11 cellular contexts compared by ENCODE assay signal in genomic region chr15:74403590-74403919, GRCh38. TPM values are rescaled to one million over a fixed set of nuclear protein-coding genes. Genes with fewer than 3 reads are reported as not detected.
DNase-seq lines count a peak whose midpoint lies in the region; ATAC-seq, FAIRE-seq and TF ChIP-seq lines count a peak whose summit lies in the region.
"Had no signal": no experiment of that assay in that cellular context is flagged by ENCODE, and none has a peak within 500 bp of the region (broad histone marks: within the 10 kb centered on the region; RNA-seq: fewer than 3 reads in every experiment).

No MANE protein-coding gene starts in this region.

- TF ChIP-seq CTCF in astrocyte (IDR thresholded peaks at IDR 0.05; ENCODE audit: insufficient read depth, low read depth, low read length), result no peak
- TF ChIP-seq CTCF in sigmoid colon (IDR thresholded peaks at IDR 0.05), result no peak

- peak overlapping the region; percentile 20 for H3K27ac ChIP-seq in astrocyte (ENCODE audit: low read depth, low read length)
- H3K27ac ChIP-seq in sigmoid colon, result no peak overlapping the region

- H3K79me2 ChIP-seq in astrocyte (ENCODE audit: insufficient read depth, low read length), result no peaks in the 10 kb centered on the region

- no peak for DNase-seq in activated CD8-positive, alpha-beta memory T cell treated with anti-CD3 and anti-CD28 coated beads, Interleukin-2, amount 10 ng/mL, durations not matched to agents 7 days and 5 days
- DNase-seq in activated CD8-positive, alpha-beta memory T cell treated with anti-CD3 and anti-CD28 coated beads, Interleukin-2, amount 50 U/mL, for 4 hours, result no peak
- DNase-seq in astrocyte (ENCODE audit: low read depth), result no peak
- no peak for DNase-seq in stimulated activated naive CD8-positive, alpha-beta T cell treated with anti-CD3 and anti-CD28 coated beads, Interleukin-15, amount 100 ng/mL, for 72 hours
- DNase-seq in sigmoid colon, result no peak
- DNase-seq in stimulated activated CD4-positive, alpha-beta T cell treated with anti-CD3 and anti-CD28 coated beads, Interleukin-2, amount 100 ng/mL, for 48 hours, result no peak
- no peak for DNase-seq in GM03348 (ENCODE audit: low spot score)
- DNase-seq: NCI-H1048 had no signal

- no peak for TF ChIP-seq POLR2A in sigmoid colon (IDR thresholded peaks at IDR 0.05)

- H3K4me1 ChIP-seq in astrocyte (ENCODE audit: insufficient read depth, low read length) (peaks cover 85% of the 10 kb centered on the region), sigmoid colon (no peaks in the 10 kb centered on the region)

- H3K4me3 ChIP-seq in astrocyte (ENCODE audit: insufficient read depth, low read depth, low read length) (no peak overlapping the region), sigmoid colon (no peak overlapping the region)

- peak overlapping the region; percentile 45 for H3K4me2 ChIP-seq in astrocyte (ENCODE audit: low read length)

- FAIRE-seq in astrocyte (lab: Jason Lieb, UNC), result no peak
- FAIRE-seq: TTC549 had no signal

- TF ChIP-seq EP300 in sigmoid colon (IDR thresholded peaks at IDR 0.05), result no peak

- no peaks in the 10 kb centered on the region for H3K9me3 Mint-ChIP-seq in activated CD8-positive, alpha-beta memory T cell treated with anti-CD3 and anti-CD28 coated beads, Interleukin-2, amount 10 ng/mL, durations not matched to agents 7 days and 5 days (ENCODE audit: low read depth)
- peaks cover under 1% of the 10 kb centered on the region for H3K9me3 Mint-ChIP-seq in astrocyte (ENCODE audit: unreplicated experiment)
- no peaks in the 10 kb centered on the region for H3K9me3 Mint-ChIP-seq in stimulated activated naive CD8-positive, alpha-beta T cell treated with anti-CD3 and anti-CD28 coated beads, Interleukin-15, amount 100 ng/mL, for 72 hours
- H3K9me3 Mint-ChIP-seq: type B pancreatic cell had no signal

- intact Hi-C loops in sigmoid colon (cut with DNase I), result no loop called here

- peak overlapping the region; percentile 90 for H3K27ac Mint-ChIP-seq in activated CD8-positive, alpha-beta memory T cell treated with anti-CD3 and anti-CD28 coated beads, Interleukin-2, amount 10 ng/mL, durations not matched to agents 7 days and 5 days
- H3K27ac Mint-ChIP-seq in astrocyte (ENCODE audit: unreplicated experiment), result no peak overlapping the region
- peak overlapping the region; percentile 48 to 90 for H3K27ac Mint-ChIP-seq in stimulated activated naive CD8-positive, alpha-beta T cell treated with anti-CD3 and anti-CD28 coated beads, Interleukin-15, amount 100 ng/mL, for 72 hours
- H3K27ac Mint-ChIP-seq: type B pancreatic cell had no signal

- H4K20me1 ChIP-seq in astrocyte (ENCODE audit: insufficient read depth, low read length), result no peaks in the 10 kb centered on the region

- ATAC-seq in activated CD8-positive, alpha-beta memory T cell treated with anti-CD3 and anti-CD28 coated beads, Interleukin-2, amount 10 ng/mL, durations not matched to agents 7 days and 5 days, result no peak
- ATAC-seq in HG03175 (IDR thresholded peaks at IDR 0.05; ENCODE audit: unreplicated experiment), result peak; percentile 21
- no peak for ATAC-seq in stimulated activated naive CD8-positive, alpha-beta T cell treated with anti-CD3 and anti-CD28 coated beads, Interleukin-15, amount 100 ng/mL, for 72 hours

- H3K27me3 ChIP-seq in astrocyte (ENCODE audit: insufficient read depth, low read length), result no peaks in the 10 kb centered on the region
- H3K27me3 ChIP-seq in sigmoid colon, result peaks cover 0 to 31% (median 0%) of the 10 kb centered on the region in 3 donors

- WGBS in sigmoid colon, 2 donors, result 71 to 87% methylated on average over 10 of the region's 10 CpGs

- no peaks in the 10 kb centered on the region for H3K36me3 ChIP-seq in astrocyte (ENCODE audit: insufficient read depth, low read length)
- H3K36me3 ChIP-seq in sigmoid colon, result no peaks in the 10 kb centered on the region

- H3K9ac ChIP-seq in astrocyte (ENCODE audit: low read length), result peak overlapping the region; percentile 2

- H3K4me1 Mint-ChIP-seq in activated CD8-positive, alpha-beta memory T cell treated with anti-CD3 and anti-CD28 coated beads, Interleukin-2, amount 10 ng/mL, durations not matched to agents 7 days and 5 days, result peaks cover 64% of the 10 kb centered on the region
- peaks cover 43% of the 10 kb centered on the region for H3K4me1 Mint-ChIP-seq in astrocyte (ENCODE audit: low read depth, unreplicated experiment)
- peaks cover 92% of the 10 kb centered on the region for H3K4me1 Mint-ChIP-seq in stimulated activated naive CD8-positive, alpha-beta T cell treated with anti-CD3 and anti-CD28 coated beads, Interleukin-15, amount 100 ng/mL, for 72 hours

- peaks cover 1% of the 10 kb centered on the region for H3K36me3 Mint-ChIP-seq in activated CD8-positive, alpha-beta memory T cell treated with anti-CD3 and anti-CD28 coated beads, Interleukin-2, amount 10 ng/mL, durations not matched to agents 7 days and 5 days
- peaks cover 2% of the 10 kb centered on the region for H3K36me3 Mint-ChIP-seq in astrocyte (ENCODE audit: low read depth, unreplicated experiment)
- H3K36me3 Mint-ChIP-seq: type B pancreatic cell had no signal

- no peak overlapping the region for H2AFZ ChIP-seq in astrocyte (ENCODE audit: low read depth, low read length)

- CTCF ChIA-PET in activated CD8-positive, alpha-beta memory T cell treated with anti-CD3 and anti-CD28 coated beads, Interleukin-2, amount 10 ng/mL, durations not matched to agents 7 days and 5 days (lab: Charles Lee), result interaction anchor here (1.1 to 12.3 kb wide), 12 partner anchors 10 to 380 kb away, joined by 3 to 123 read pairs (median 6); partner anchors contain the start of gene SEMA7A

- peak overlapping the region; percentile 25 for H3K4me3 Mint-ChIP-seq in activated CD8-positive, alpha-beta memory T cell treated with anti-CD3 and anti-CD28 coated beads, Interleukin-2, amount 10 ng/mL, durations not matched to agents 7 days and 5 days
- H3K4me3 Mint-ChIP-seq in astrocyte (ENCODE audit: unreplicated experiment), result no peak overlapping the region
- H3K4me3 Mint-ChIP-seq in stimulated activated naive CD8-positive, alpha-beta T cell treated with anti-CD3 and anti-CD28 coated beads, Interleukin-15, amount 100 ng/mL, for 72 hours, result peak overlapping the region; percentile 24 to 51
- H3K4me3 Mint-ChIP-seq: type B pancreatic cell had no signal

- no peaks in the 10 kb centered on the region for H3K27me3 Mint-ChIP-seq in activated CD8-positive, alpha-beta memory T cell treated with anti-CD3 and anti-CD28 coated beads, Interleukin-2, amount 10 ng/mL, durations not matched to agents 7 days and 5 days
- no peaks in the 10 kb centered on the region for H3K27me3 Mint-ChIP-seq in astrocyte (ENCODE audit: low read depth, unreplicated experiment)
- H3K27me3 Mint-ChIP-seq in stimulated activated naive CD8-positive, alpha-beta T cell treated with anti-CD3 and anti-CD28 coated beads, Interleukin-15, amount 100 ng/mL, for 72 hours, result no peaks in the 10 kb centered on the region

- H3K9me3 ChIP-seq in astrocyte (ENCODE audit: insufficient read depth, low read depth, low read length), result no peaks in the 10 kb centered on the region
- no peaks in the 10 kb centered on the region for H3K9me3 ChIP-seq in sigmoid colon

RNA-seq across cellular contexts. Expression of gene SEMA7A, which starts 30.2 kb away (rescaled TPM):
- total RNA-seq in activated CD8-positive, alpha-beta memory T cell treated with anti-CD3 and anti-CD28 coated beads, Interleukin-2, amount 10 ng/mL, durations not matched to agents 7 days and 5 days, result 10 to 100 TPM; 26.4 to 32.9 TPM
- total RNA-seq in astrocyte (26.7 and 36.3 TPM in 2 replicates), sigmoid colon (1 to 10 TPM in 2 of 4 donors, under 1 TPM in 2; 0.28 to 3.5 (median 0.86) TPM)
- polyA plus RNA-seq in sigmoid colon, result 1 to 10 TPM in 2 of 3 donors, not detected in 1; 1.4 to 9.8 TPM

RNA-seq across cellular contexts. Expression of gene CYP11A1, which starts 36.1 kb away (rescaled TPM):
- total RNA-seq in activated CD8-positive, alpha-beta memory T cell treated with anti-CD3 and anti-CD28 coated beads, Interleukin-2, amount 10 ng/mL, durations not matched to agents 7 days and 5 days, result under 1 TPM in 1 of 2 experiments, not detected in 1; 0.55 TPM
- total RNA-seq in astrocyte (0.43 and 0.60 TPM in 2 replicates), sigmoid colon (1 to 10 TPM in 1 of 4 donors, under 1 TPM in 2, not detected in 1; 0.36 to 1.7 (median 0.49) TPM)
- polyA plus RNA-seq in sigmoid colon, result 1 to 10 TPM in 1 of 3 donors, under 1 TPM in 1, not detected in 1; 0.22 to 1.2 TPM

RNA-seq across cellular contexts. Expression of gene UBL7, which starts 57.4 kb away (rescaled TPM):
- 10 to 100 TPM; 55.9 to 60.9 TPM for total RNA-seq in activated CD8-positive, alpha-beta memory T cell treated with anti-CD3 and anti-CD28 coated beads, Interleukin-2, amount 10 ng/mL, durations not matched to agents 7 days and 5 days
- 40.9 and 46.1 TPM in 2 replicates for total RNA-seq in astrocyte
- 10 to 100 TPM; 48.5 to 85.5 (median 57.7) TPM for total RNA-seq in sigmoid colon
- polyA plus RNA-seq in sigmoid colon, result 10 to 100 TPM; 32.4 to 34.4 (median 34.0) TPM
